Comparison of ENCODE assay signal across 1 cellular context in the genomic region with DNA sequence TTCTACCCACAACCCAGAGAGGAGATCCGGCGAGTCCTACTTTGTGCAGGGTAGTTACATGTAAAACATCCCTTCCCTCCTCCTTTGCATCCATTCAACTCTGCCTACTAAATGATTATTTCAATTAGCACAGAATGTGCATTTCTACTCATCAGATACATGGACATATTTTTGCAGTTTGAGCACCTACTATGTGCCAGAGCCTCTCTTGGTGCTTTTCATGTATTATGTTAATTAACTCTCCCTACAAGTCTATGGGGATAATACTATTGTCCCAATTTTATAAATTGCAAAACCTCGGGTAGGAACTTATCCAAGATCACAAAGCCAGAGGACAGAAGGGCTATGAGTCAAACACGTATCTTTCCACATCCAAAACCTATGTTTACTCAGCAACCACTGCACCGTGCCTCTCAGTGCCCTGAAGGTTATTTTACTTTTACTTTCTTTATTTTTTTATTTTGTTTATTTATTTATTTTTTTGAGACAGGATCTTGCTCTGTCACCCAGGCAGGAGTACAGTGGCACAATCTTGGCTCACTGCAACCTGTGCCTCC.
TF ChIP-seq lines count a peak whose summit lies in the region.

No MANE protein-coding gene starts in this region.

TF ChIP-seq in HepG2, 621 proteins besides CTCF, POLR2A, EP300 and RAD21 (continued from another document):
- TF ChIP-seq, protein P1, sequence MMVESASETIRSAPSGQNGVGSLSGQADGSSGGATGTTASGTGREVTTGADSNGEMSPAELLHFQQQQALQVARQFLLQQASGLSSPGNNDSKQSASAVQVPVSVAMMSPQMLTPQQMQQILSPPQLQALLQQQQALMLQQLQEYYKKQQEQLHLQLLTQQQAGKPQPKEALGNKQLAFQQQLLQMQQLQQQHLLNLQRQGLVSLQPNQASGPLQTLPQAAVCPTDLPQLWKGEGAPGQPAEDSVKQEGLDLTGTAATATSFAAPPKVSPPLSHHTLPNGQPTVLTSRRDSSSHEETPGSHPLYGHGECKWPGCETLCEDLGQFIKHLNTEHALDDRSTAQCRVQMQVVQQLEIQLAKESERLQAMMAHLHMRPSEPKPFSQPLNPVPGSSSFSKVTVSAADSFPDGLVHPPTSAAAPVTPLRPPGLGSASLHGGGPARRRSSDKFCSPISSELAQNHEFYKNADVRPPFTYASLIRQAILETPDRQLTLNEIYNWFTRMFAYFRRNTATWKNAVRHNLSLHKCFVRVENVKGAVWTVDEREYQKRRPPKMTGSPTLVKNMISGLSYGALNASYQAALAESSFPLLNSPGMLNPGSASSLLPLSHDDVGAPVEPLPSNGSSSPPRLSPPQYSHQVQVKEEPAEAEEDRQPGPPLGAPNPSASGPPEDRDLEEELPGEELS (CRISPR knock-in tag; IDR thresholded peaks at IDR 0.05): no peak
- TF ChIP-seq SP1 (IDR thresholded peaks at IDR 0.05) (no peak), SP1 (CRISPR knock-in tag; IDR thresholded peaks at IDR 0.05) (no peak), RFXAP (CRISPR knock-in tag; IDR thresholded peaks at IDR 0.05; ENCODE audit: borderline replicate concordance) (no peak)
- TF ChIP-seq, protein P2, sequence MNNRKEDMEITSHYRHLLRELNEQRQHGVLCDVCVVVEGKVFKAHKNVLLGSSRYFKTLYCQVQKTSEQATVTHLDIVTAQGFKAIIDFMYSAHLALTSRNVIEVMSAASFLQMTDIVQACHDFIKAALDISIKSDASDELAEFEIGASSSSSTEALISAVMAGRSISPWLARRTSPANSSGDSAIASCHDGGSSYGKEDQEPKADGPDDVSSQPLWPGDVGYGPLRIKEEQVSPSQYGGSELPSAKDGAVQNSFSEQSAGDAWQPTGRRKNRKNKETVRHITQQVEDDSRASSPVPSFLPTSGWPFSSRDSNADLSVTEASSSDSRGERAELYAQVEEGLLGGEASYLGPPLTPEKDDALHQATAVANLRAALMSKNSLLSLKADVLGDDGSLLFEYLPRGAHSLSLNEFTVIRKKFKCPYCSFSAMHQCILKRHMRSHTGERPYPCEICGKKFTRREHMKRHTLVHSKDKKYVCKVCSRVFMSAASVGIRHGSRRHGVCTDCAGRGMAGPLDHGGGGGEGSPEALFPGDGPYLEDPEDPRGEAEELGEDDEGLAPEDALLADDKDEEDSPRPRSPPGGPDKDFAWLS (CRISPR knock-in tag; IDR thresholded peaks at IDR 0.05; ENCODE audit: borderline replicate concordance): no peak
